Comparison of ENCODE assay signal across 1 cellular context in the genomic region with DNA sequence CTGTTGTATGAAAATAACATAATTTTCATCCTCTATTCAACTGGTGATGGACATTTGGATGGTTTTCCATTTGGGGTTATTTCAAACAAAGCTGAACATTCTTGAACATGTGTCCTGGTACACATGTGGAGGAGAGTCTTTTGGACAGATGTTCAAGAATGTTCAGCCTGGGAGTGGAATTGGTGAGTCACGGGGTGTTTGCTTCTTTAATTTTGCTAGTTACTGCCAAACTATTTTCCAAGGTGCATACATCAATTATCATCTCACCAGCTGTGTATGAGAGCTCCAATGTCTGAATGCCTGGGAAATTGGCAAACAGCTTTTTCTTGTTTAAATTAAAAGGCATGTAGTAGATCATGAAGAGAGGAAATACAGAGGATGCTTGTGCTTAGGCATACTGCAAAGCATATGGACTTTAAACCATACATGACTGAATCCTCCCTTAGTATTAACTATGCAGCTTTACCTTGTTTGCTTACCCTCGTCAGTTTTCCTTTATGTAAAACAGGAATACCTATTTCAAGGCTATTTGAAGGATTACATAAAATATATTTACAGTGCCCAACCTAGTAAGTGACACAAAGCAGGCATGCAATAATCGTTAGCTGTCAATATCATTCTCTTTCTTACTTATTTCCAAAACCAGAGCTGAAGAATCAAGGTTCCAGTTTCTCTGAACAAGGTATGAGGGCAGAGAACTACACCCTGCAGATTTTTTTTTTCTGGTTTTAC.
TF ChIP-seq lines count a peak whose summit lies in the region.

No MANE protein-coding gene starts in this region.

TF ChIP-seq in HepG2, 621 proteins besides CTCF, POLR2A, EP300 and RAD21 (continued from another document and continues in another):
- TF ChIP-seq, protein P1, sequence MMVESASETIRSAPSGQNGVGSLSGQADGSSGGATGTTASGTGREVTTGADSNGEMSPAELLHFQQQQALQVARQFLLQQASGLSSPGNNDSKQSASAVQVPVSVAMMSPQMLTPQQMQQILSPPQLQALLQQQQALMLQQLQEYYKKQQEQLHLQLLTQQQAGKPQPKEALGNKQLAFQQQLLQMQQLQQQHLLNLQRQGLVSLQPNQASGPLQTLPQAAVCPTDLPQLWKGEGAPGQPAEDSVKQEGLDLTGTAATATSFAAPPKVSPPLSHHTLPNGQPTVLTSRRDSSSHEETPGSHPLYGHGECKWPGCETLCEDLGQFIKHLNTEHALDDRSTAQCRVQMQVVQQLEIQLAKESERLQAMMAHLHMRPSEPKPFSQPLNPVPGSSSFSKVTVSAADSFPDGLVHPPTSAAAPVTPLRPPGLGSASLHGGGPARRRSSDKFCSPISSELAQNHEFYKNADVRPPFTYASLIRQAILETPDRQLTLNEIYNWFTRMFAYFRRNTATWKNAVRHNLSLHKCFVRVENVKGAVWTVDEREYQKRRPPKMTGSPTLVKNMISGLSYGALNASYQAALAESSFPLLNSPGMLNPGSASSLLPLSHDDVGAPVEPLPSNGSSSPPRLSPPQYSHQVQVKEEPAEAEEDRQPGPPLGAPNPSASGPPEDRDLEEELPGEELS (CRISPR knock-in tag; IDR thresholded peaks at IDR 0.05), result 0 out of 2 replicates have a peak, but pooled peaks have one; percentile 17
- TF ChIP-seq ZNF274 (CRISPR knock-in tag; IDR thresholded peaks at IDR 0.05), result no peak
- no peak for TF ChIP-seq ZKSCAN5 (CRISPR knock-in tag; IDR thresholded peaks at IDR 0.05)
- TF ChIP-seq, protein P2, sequence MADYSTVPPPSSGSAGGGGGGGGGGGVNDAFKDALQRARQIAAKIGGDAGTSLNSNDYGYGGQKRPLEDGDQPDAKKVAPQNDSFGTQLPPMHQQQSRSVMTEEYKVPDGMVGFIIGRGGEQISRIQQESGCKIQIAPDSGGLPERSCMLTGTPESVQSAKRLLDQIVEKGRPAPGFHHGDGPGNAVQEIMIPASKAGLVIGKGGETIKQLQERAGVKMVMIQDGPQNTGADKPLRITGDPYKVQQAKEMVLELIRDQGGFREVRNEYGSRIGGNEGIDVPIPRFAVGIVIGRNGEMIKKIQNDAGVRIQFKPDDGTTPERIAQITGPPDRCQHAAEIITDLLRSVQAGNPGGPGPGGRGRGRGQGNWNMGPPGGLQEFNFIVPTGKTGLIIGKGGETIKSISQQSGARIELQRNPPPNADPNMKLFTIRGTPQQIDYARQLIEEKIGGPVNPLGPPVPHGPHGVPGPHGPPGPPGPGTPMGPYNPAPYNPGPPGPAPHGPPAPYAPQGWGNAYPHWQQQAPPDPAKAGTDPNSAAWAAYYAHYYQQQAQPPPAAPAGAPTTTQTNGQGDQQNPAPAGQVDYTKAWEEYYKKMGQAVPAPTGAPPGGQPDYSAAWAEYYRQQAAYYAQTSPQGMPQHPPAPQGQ (CRISPR knock-in tag; IDR thresholded peaks at IDR 0.05; ENCODE audit: borderline replicate concordance), result no peak
- no peak for TF ChIP-seq ARHGAP35 (CRISPR knock-in tag; IDR thresholded peaks at IDR 0.05; ENCODE audit: borderline replicate concordance)
- no peak for TF ChIP-seq HMG20B (CRISPR knock-in tag; conservative IDR thresholded peaks at IDR 0.05)
- peak; percentile 30 for TF ChIP-seq RBM22 (optimal IDR thresholded peaks at IDR 0.05; ENCODE audit: low read length)
- TF ChIP-seq SRY (CRISPR knock-in tag; IDR thresholded peaks at IDR 0.05), result no peak
- TF ChIP-seq ZMYM2 (CRISPR knock-in tag; IDR thresholded peaks at IDR 0.05), result 0 out of 2 replicates have a peak, but pooled peaks have one; percentile 35
- peak; percentile 42; the same call in 1 of the 2 replicates for TF ChIP-seq BCL6 (CRISPR knock-in tag; IDR thresholded peaks at IDR 0.05)
- TF ChIP-seq HMGA1 (CRISPR knock-in tag; conservative IDR thresholded peaks at IDR 0.05), result no peak
- TF ChIP-seq ZNF7 (CRISPR knock-in tag; IDR thresholded peaks at IDR 0.05), result no peak
- TF ChIP-seq, protein P3, sequence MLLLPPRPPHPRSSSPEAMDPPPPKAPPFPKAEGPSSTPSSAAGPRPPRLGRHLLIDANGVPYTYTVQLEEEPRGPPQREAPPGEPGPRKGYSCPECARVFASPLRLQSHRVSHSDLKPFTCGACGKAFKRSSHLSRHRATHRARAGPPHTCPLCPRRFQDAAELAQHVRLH (CRISPR knock-in tag; IDR thresholded peaks at IDR 0.05; ENCODE audit: borderline replicate concordance, low read depth), result no peak
- TF ChIP-seq, protein P4, sequence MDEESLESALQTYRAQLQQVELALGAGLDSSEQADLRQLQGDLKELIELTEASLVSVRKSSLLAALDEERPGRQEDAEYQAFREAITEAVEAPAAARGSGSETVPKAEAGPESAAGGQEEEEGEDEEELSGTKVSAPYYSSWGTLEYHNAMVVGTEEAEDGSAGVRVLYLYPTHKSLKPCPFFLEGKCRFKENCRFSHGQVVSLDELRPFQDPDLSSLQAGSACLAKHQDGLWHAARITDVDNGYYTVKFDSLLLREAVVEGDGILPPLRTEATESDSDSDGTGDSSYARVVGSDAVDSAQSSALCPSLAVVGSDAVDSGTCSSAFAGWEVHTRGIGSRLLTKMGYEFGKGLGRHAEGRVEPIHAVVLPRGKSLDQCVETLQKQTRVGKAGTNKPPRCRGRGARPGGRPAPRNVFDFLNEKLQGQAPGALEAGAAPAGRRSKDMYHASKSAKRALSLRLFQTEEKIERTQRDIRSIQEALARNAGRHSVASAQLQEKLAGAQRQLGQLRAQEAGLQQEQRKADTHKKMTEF (CRISPR knock-in tag; IDR thresholded peaks at IDR 0.05), result peak; percentile 70; the same call in 1 of the 2 replicates
- TF ChIP-seq, protein P5, sequence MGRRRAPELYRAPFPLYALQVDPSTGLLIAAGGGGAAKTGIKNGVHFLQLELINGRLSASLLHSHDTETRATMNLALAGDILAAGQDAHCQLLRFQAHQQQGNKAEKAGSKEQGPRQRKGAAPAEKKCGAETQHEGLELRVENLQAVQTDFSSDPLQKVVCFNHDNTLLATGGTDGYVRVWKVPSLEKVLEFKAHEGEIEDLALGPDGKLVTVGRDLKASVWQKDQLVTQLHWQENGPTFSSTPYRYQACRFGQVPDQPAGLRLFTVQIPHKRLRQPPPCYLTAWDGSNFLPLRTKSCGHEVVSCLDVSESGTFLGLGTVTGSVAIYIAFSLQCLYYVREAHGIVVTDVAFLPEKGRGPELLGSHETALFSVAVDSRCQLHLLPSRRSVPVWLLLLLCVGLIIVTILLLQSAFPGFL (CRISPR knock-in tag; IDR thresholded peaks at IDR 0.05), result no peak
- TF ChIP-seq RBM39 (IDR thresholded peaks at IDR 0.05; ENCODE audit: low read depth, low read length, poor library complexity, severe bottlenecking), result no peak
- TF ChIP-seq TEAD3 (CRISPR knock-in tag; optimal IDR thresholded peaks at IDR 0.05; ENCODE audit: borderline replicate concordance), result peak; percentile 16
- TF ChIP-seq IRF2 (CRISPR knock-in tag; IDR thresholded peaks at IDR 0.05), result no peak; the same call in 1 of the 2 replicates
- TF ChIP-seq, protein P6, sequence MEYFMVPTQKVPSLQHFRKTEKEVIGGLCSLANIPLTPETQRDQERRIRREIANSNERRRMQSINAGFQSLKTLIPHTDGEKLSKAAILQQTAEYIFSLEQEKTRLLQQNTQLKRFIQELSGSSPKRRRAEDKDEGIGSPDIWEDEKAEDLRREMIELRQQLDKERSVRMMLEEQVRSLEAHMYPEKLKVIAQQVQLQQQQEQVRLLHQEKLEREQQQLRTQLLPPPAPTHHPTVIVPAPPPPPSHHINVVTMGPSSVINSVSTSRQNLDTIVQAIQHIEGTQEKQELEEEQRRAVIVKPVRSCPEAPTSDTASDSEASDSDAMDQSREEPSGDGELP (IDR thresholded peaks at IDR 0.05; ENCODE audit: borderline replicate concordance, low read depth), result peak; percentile 24; the same call in 1 of the 2 replicates
- TF ChIP-seq TEAD2 (CRISPR knock-in tag; IDR thresholded peaks at IDR 0.05), result no peak
- TF ChIP-seq HES4 (CRISPR knock-in tag; IDR thresholded peaks at IDR 0.05; ENCODE audit: borderline replicate concordance), result no peak
- TF ChIP-seq SIX1 (CRISPR knock-in tag; IDR thresholded peaks at IDR 0.05; ENCODE audit: borderline replicate concordance), result peak; percentile 37; the same call in 1 of the 2 replicates
- TF ChIP-seq STAG1 (CRISPR knock-in tag; IDR thresholded peaks at IDR 0.05), result no peak
- TF ChIP-seq, protein P7, sequence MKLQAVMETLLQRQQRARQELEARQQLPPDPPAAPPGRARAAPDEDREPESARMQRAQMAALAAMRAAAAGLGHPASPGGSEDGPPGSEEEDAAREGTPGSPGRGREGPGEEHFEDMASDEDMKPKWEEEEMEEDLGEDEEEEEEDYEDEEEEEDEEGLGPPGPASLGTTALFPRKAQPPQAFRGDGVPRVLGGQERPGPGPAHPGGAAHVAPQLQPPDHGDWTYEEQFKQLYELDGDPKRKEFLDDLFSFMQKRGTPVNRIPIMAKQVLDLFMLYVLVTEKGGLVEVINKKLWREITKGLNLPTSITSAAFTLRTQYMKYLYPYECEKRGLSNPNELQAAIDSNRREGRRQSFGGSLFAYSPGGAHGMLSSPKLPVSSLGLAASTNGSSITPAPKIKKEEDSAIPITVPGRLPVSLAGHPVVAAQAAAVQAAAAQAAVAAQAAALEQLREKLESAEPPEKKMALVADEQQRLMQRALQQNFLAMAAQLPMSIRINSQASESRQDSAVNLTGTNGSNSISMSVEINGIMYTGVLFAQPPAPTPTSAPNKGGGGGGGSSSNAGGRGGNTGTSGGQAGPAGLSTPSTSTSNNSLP (IDR thresholded peaks at IDR 0.05; ENCODE audit: low read depth, low read length), result peak; percentile 60
- TF ChIP-seq ZNF207 (IDR thresholded peaks at IDR 0.05; ENCODE audit: borderline replicate concordance), result no peak
- TF ChIP-seq, protein P8, sequence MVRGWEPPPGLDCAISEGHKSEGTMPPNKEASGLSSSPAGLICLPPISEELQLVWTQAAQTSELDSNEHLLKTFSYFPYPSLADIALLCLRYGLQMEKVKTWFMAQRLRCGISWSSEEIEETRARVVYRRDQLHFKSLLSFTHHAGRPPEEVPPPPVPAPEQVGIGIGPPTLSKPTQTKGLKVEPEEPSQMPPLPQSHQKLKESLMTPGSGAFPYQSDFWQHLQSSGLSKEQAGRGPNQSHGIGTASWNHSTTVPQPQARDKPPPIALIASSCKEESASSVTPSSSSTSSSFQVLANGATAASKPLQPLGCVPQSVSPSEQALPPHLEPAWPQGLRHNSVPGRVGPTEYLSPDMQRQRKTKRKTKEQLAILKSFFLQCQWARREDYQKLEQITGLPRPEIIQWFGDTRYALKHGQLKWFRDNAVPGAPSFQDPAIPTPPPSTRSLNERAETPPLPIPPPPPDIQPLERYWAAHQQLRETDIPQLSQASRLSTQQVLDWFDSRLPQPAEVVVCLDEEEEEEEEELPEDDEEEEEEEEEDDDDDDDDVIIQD (CRISPR knock-in tag; IDR thresholded peaks at IDR 0.05; ENCODE audit: low read depth), result peak; percentile 59; the same call in 1 of the 2 replicates
- no peak for TF ChIP-seq KDM5A (IDR thresholded peaks at IDR 0.05; ENCODE audit: borderline replicate concordance, low read length)
- no peak; the same call in 1 of the 2 replicates for TF ChIP-seq FOXA1 (IDR thresholded peaks at IDR 0.05)
- peak; percentile 68 for TF ChIP-seq FOXA1 (CRISPR knock-in tag; IDR thresholded peaks at IDR 0.05)
- TF ChIP-seq, protein P9, sequence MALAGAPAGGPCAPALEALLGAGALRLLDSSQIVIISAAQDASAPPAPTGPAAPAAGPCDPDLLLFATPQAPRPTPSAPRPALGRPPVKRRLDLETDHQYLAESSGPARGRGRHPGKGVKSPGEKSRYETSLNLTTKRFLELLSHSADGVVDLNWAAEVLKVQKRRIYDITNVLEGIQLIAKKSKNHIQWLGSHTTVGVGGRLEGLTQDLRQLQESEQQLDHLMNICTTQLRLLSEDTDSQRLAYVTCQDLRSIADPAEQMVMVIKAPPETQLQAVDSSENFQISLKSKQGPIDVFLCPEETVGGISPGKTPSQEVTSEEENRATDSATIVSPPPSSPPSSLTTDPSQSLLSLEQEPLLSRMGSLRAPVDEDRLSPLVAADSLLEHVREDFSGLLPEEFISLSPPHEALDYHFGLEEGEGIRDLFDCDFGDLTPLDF (CRISPR knock-in tag; IDR thresholded peaks at IDR 0.05), result no peak
- TF ChIP-seq AKAP8 (CRISPR knock-in tag; IDR thresholded peaks at IDR 0.05), result no peak
- peak; percentile 79 for TF ChIP-seq MED1 (CRISPR knock-in tag; IDR thresholded peaks at IDR 0.05)
- TF ChIP-seq REL (CRISPR knock-in tag; conservative IDR thresholded peaks at IDR 0.05), result no peak
- no peak for TF ChIP-seq ZNF335 (CRISPR knock-in tag; IDR thresholded peaks at IDR 0.05)
- TF ChIP-seq SOX13 (IDR thresholded peaks at IDR 0.05), result no peak
- 0 out of 4 replicates have a peak, but pooled peaks of 1 of the 2 experiments have one; percentile 40 for TF ChIP-seq SOX13 (CRISPR knock-in tag; conservative IDR thresholded peaks at IDR 0.05 in 1 of 2, IDR thresholded peaks at IDR 0.05 in 1 of 2)
- TF ChIP-seq ATF1 (CRISPR knock-in tag; IDR thresholded peaks at IDR 0.05), result peak; percentile 26; the same call in 1 of the 2 replicates
- TF ChIP-seq RXRB (CRISPR knock-in tag; IDR thresholded peaks at IDR 0.05; ENCODE audit: borderline replicate concordance), result peak; percentile 45; the same call in 1 of the 2 replicates
- TF ChIP-seq, protein P10, sequence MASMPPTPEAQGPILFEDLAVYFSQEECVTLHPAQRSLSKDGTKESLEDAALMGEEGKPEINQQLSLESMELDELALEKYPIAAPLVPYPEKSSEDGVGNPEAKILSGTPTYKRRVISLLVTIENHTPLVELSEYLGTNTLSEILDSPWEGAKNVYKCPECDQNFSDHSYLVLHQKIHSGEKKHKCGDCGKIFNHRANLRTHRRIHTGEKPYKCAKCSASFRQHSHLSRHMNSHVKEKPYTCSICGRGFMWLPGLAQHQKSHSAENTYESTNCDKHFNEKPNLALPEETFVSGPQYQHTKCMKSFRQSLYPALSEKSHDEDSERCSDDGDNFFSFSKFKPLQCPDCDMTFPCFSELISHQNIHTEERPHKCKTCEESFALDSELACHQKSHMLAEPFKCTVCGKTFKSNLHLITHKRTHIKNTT (CRISPR knock-in tag; IDR thresholded peaks at IDR 0.05), result no peak
- TF ChIP-seq, protein P11, sequence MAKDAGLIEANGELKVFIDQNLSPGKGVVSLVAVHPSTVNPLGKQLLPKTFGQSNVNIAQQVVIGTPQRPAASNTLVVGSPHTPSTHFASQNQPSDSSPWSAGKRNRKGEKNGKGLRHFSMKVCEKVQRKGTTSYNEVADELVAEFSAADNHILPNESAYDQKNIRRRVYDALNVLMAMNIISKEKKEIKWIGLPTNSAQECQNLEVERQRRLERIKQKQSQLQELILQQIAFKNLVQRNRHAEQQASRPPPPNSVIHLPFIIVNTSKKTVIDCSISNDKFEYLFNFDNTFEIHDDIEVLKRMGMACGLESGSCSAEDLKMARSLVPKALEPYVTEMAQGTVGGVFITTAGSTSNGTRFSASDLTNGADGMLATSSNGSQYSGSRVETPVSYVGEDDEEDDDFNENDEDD (CRISPR knock-in tag; IDR thresholded peaks at IDR 0.05; ENCODE audit: borderline replicate concordance), result no peak
- TF ChIP-seq, protein P12, sequence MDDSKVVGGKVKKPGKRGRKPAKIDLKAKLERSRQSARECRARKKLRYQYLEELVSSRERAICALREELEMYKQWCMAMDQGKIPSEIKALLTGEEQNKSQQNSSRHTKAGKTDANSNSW (CRISPR knock-in tag; IDR thresholded peaks at IDR 0.05; ENCODE audit: borderline replicate concordance), result no peak
- TF ChIP-seq, protein P13, sequence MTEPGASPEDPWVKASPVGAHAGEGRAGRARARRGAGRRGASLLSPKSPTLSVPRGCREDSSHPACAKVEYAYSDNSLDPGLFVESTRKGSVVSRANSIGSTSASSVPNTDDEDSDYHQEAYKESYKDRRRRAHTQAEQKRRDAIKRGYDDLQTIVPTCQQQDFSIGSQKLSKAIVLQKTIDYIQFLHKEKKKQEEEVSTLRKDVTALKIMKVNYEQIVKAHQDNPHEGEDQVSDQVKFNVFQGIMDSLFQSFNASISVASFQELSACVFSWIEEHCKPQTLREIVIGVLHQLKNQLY (CRISPR knock-in tag; IDR thresholded peaks at IDR 0.05), result peak; percentile 28; the same call in 1 of the 2 replicates
